ENCODE assay signal across 8 cellular contexts in genomic region chr6:109453594-109454482, GRCh38. TPM values are rescaled to one million over a fixed set of nuclear protein-coding genes. Genes with fewer than 3 reads are reported as not detected.
A peak's percentile ranks its signal among the peaks of the same experiment; 100 is the strongest.
DNase-seq lines count a peak whose midpoint lies in the region; ATAC-seq and TF ChIP-seq lines count a peak whose summit lies in the region.

No MANE protein-coding gene starts in this region.

- H3K18ac ChIP-seq in mesenchymal stem cell (ENCODE audit: low read depth in 1 of 2, low read length in 2 of 2) = peak overlapping the region in 1 of 2 experiments; percentile 45

- no peaks in the 10 kb centered on the region for H3K27me3 Mint-ChIP-seq in activated naive CD8-positive, alpha-beta T cell treated with anti-CD3 and anti-CD28 coated beads, Interleukin-2, amount 10 ng/mL, durations not matched to agents 7 days and 5 days

- H3K27ac ChIP-seq in HUES64 (ENCODE audit: low read depth, low read length) = no peak overlapping the region
- no peak overlapping the region for H3K27ac ChIP-seq in mesenchymal stem cell (ENCODE audit: low read length, poor library complexity, severe bottlenecking)

- no peak overlapping the region for H2BK120ac ChIP-seq in mesenchymal stem cell (ENCODE audit: low read depth, low read length)

- WGBS in HUES64 = 93% methylated on average over 27 of the region's 27 CpGs
- 97% methylated on average over 27 of the region's 27 CpGs for WGBS in mesenchymal stem cell

- peaks cover 54% of the 10 kb centered on the region for H3K4me1 Mint-ChIP-seq in activated naive CD8-positive, alpha-beta T cell treated with anti-CD3 and anti-CD28 coated beads, Interleukin-2, amount 10 ng/mL, durations not matched to agents 7 days and 5 days

- no peaks in the 10 kb centered on the region for H3K9me3 Mint-ChIP-seq in activated naive CD8-positive, alpha-beta T cell treated with anti-CD3 and anti-CD28 coated beads, Interleukin-2, amount 10 ng/mL, durations not matched to agents 7 days and 5 days

- peak overlapping the region; percentile 92 for H3K4me3 ChIP-seq in BE2C (ENCODE audit: low read depth, low read length)
- peak overlapping the region; percentile 86 for H3K4me3 ChIP-seq in HUES64 (ENCODE audit: low read length)
- peak overlapping the region in 1 of 2 experiments; percentile 95 for H3K4me3 ChIP-seq in mesenchymal stem cell (ENCODE audit: insufficient read depth in 1 of 2, low read depth in 1 of 2, low read length in 2 of 2)

- TF ChIP-seq CTCF in BE2C (IDR thresholded peaks at IDR 0.05; ENCODE audit: low read depth, low read length) = no peak

- peak overlapping the region; percentile 95 for H3K4me3 Mint-ChIP-seq in activated naive CD8-positive, alpha-beta T cell treated with anti-CD3 and anti-CD28 coated beads, Interleukin-2, amount 10 ng/mL, durations not matched to agents 7 days and 5 days

- no peaks in the 10 kb centered on the region for H3K27me3 ChIP-seq in BE2C
- H3K27me3 ChIP-seq in HUES64 (ENCODE audit: insufficient read depth, low read length) = no peaks in the 10 kb centered on the region
- no peaks in the 10 kb centered on the region for H3K27me3 ChIP-seq in mesenchymal stem cell (ENCODE audit: control insufficient read depth in 1 of 2, insufficient read depth in 1 of 2, low read length in 2 of 2)

- peaks cover 32% of the 10 kb centered on the region for H3K79me1 ChIP-seq in mesenchymal stem cell (replicated peaks; ENCODE audit: low read length, poor library complexity, severe bottlenecking)

- H3K27ac Mint-ChIP-seq in activated naive CD8-positive, alpha-beta T cell treated with anti-CD3 and anti-CD28 coated beads, Interleukin-2, amount 10 ng/mL, durations not matched to agents 7 days and 5 days = peak overlapping the region; percentile 97

- POLR2A ChIA-PET in activated naive CD8-positive, alpha-beta T cell treated with anti-CD3 and anti-CD28 coated beads, Interleukin-2, amount 10 ng/mL, durations not matched to agents 7 days and 5 days (lab: Charles Lee) = interaction anchor here (0.9 to 7.7 kb wide), 6 partner anchors 11 to 72 kb away, joined by 3 to 92 read pairs (median 39); partner anchors contain the start of genes CD164, PPIL6, SMPD2 and ZBTB24

- peak overlapping the region; percentile 66 for H4K91ac ChIP-seq in mesenchymal stem cell (ENCODE audit: low read length)

- peak overlapping the region; percentile 50; the same call in 1 of the 2 replicates for H3K9ac ChIP-seq in HUES64 (ENCODE audit: low read depth, low read length)
- H3K9ac ChIP-seq in mesenchymal stem cell (ENCODE audit: low read length) = peak overlapping the region; percentile 91

- no peak overlapping the region for H3K4ac ChIP-seq in mesenchymal stem cell (ENCODE audit: low read depth in 1 of 2, low read length in 2 of 2)

- no peak overlapping the region for H3K23ac ChIP-seq in mesenchymal stem cell (ENCODE audit: low read length in 2 of 2)

- H2BK5ac ChIP-seq in mesenchymal stem cell (ENCODE audit: low read depth, low read length, poor library complexity, severe bottlenecking) = no peak overlapping the region

- peak; percentile 87 for DNase-seq in BE2C
- DNase-seq in activated naive CD8-positive, alpha-beta T cell treated with anti-CD3 and anti-CD28 coated beads, Interleukin-2, amount 10 ng/mL, durations not matched to agents 7 days and 5 days = no peak
- DNase-seq in mesenchymal stem cell = no peak
- DNase-seq in SIG-M5 (lab: John Stamatoyannopoulos, UW) = no peak
- DNase-seq in AG08396 (ENCODE audit: low spot score) = no peak

- H3K36me3 ChIP-seq in BE2C = peaks cover 12% of the 10 kb centered on the region
- peaks cover 33% of the 10 kb centered on the region for H3K36me3 ChIP-seq in HUES64 (ENCODE audit: insufficient read depth, low read length)
- peaks cover 34 to 42% of the 10 kb centered on the region in 2 experiments for H3K36me3 ChIP-seq in mesenchymal stem cell (ENCODE audit: control insufficient read depth in 1 of 2, insufficient read depth in 2 of 2, low read depth in 1 of 2, low read length in 2 of 2)

- H3K9me3 ChIP-seq in BE2C (no peaks in the 10 kb centered on the region; the same call in 1 of the 2 replicates), HUES64 (ENCODE audit: insufficient read depth, low read depth, low read length) (no peaks in the 10 kb centered on the region), mesenchymal stem cell (ENCODE audit: control insufficient read depth, low read length) (no peaks in the 10 kb centered on the region)

- no peak for ATAC-seq in activated naive CD8-positive, alpha-beta T cell treated with anti-CD3 and anti-CD28 coated beads, Interleukin-2, amount 10 ng/mL, durations not matched to agents 7 days and 5 days (ENCODE audit: low read depth)
- ATAC-seq in HG03442 (IDR thresholded peaks at IDR 0.05; ENCODE audit: unreplicated experiment) = no peak
- no peak for ATAC-seq in GM19452 (IDR thresholded peaks at IDR 0.05; ENCODE audit: unreplicated experiment)

- H3K4me1 ChIP-seq in BE2C (peaks cover 4% of the 10 kb centered on the region; the same call in 1 of the 2 replicates), HUES64 (ENCODE audit: insufficient read depth, low read length) (peaks cover 24% of the 10 kb centered on the region), mesenchymal stem cell (ENCODE audit: control insufficient read depth, insufficient read depth, low read depth, low read length) (peaks cover 20% of the 10 kb centered on the region)

- H3K36me3 Mint-ChIP-seq in activated naive CD8-positive, alpha-beta T cell treated with anti-CD3 and anti-CD28 coated beads, Interleukin-2, amount 10 ng/mL, durations not matched to agents 7 days and 5 days = peaks cover 15% of the 10 kb centered on the region

- peak overlapping the region; percentile 19 for H4K8ac ChIP-seq in mesenchymal stem cell (ENCODE audit: low read length)

- H2AFZ ChIP-seq in mesenchymal stem cell (ENCODE audit: low read depth, low read length) = no peak overlapping the region

- H2AK5ac ChIP-seq in mesenchymal stem cell (ENCODE audit: low read length, severe bottlenecking) = no peak overlapping the region

- H2BK12ac ChIP-seq in mesenchymal stem cell (ENCODE audit: low read length in 2 of 2) = no peak overlapping the region

- H2BK15ac ChIP-seq in mesenchymal stem cell (ENCODE audit: low read depth, poor library complexity, severe bottlenecking) = no peak overlapping the region

- no peak overlapping the region for H3K4me2 ChIP-seq in mesenchymal stem cell (ENCODE audit: low read length, poor library complexity, severe bottlenecking)

- H3K14ac ChIP-seq in mesenchymal stem cell (ENCODE audit: low read length in 2 of 2) = peak overlapping the region in 1 of 2 experiments; percentile 22

RNA-seq across cellular contexts. Expression of gene MICAL1, which starts 1.7 kb away (rescaled TPM):
- 80.8 TPM for polyA plus RNA-seq in BE2C (2012; ENCODE audit: insufficient read depth, insufficient read length, low read depth)
- 29.6 TPM for polyA plus RNA-seq in HUES64 (2013, experiment 1 of 2)
- 32.2 TPM for polyA plus RNA-seq in HUES64 (2013, experiment 2 of 2)
- total RNA-seq in activated naive CD8-positive, alpha-beta T cell treated with anti-CD3 and anti-CD28 coated beads, Interleukin-2, amount 10 ng/mL, durations not matched to agents 7 days and 5 days = 10 to 100 TPM; 80.4 to 81.5 TPM
- 25.7 TPM for polyA plus RNA-seq in mesenchymal stem cell (2013, experiment 1 of 2)
- polyA plus RNA-seq in mesenchymal stem cell (2013, experiment 2 of 2) = 24.6 TPM

RNA-seq across cellular contexts. Expression of gene SMPD2, which starts 13.3 kb away (rescaled TPM):
- polyA plus RNA-seq in BE2C (2012; ENCODE audit: insufficient read depth, insufficient read length, low read depth) = 18.5 TPM
- polyA plus RNA-seq in HUES64 (2013, experiment 1 of 2) = 7.9 TPM
- polyA plus RNA-seq in HUES64 (2013, experiment 2 of 2) = 8.2 TPM
- 10 to 100 TPM; 15.6 to 16.6 TPM for total RNA-seq in activated naive CD8-positive, alpha-beta T cell treated with anti-CD3 and anti-CD28 coated beads, Interleukin-2, amount 10 ng/mL, durations not matched to agents 7 days and 5 days
- polyA plus RNA-seq in mesenchymal stem cell (2013, experiment 1 of 2) = 4.7 TPM
- polyA plus RNA-seq in mesenchymal stem cell (2013, experiment 2 of 2) = 5.0 TPM

RNA-seq across cellular contexts. Expression of gene PPIL6, which starts 13.4 kb away (rescaled TPM):
- polyA plus RNA-seq in BE2C (2012; ENCODE audit: insufficient read depth, insufficient read length, low read depth) = 0.48 TPM
- 0.65 TPM for polyA plus RNA-seq in HUES64 (2013, experiment 1 of 2)
- polyA plus RNA-seq in HUES64 (2013, experiment 2 of 2) = 1.6 TPM
- under 1 TPM; 0.17 to 0.53 TPM for total RNA-seq in activated naive CD8-positive, alpha-beta T cell treated with anti-CD3 and anti-CD28 coated beads, Interleukin-2, amount 10 ng/mL, durations not matched to agents 7 days and 5 days
- polyA plus RNA-seq in mesenchymal stem cell (2013, experiment 1 of 2) = 0.73 TPM
- polyA plus RNA-seq in mesenchymal stem cell (2013, experiment 2 of 2) = 0.45 TPM

RNA-seq across cellular contexts. Expression of gene ZBTB24, which starts 29.2 kb away (rescaled TPM):
- polyA plus RNA-seq in BE2C (2012; ENCODE audit: insufficient read depth, insufficient read length, low read depth) = 5.6 TPM
- 13.8 TPM for polyA plus RNA-seq in HUES64 (2013, experiment 1 of 2)
- 12.9 TPM for polyA plus RNA-seq in HUES64 (2013, experiment 2 of 2)
- total RNA-seq in activated naive CD8-positive, alpha-beta T cell treated with anti-CD3 and anti-CD28 coated beads, Interleukin-2, amount 10 ng/mL, durations not matched to agents 7 days and 5 days = 10 to 100 TPM; 19.7 to 20.0 TPM
- polyA plus RNA-seq in mesenchymal stem cell (2013, experiment 1 of 2) = 3.7 TPM
- 3.7 TPM for polyA plus RNA-seq in mesenchymal stem cell (2013, experiment 2 of 2)
